Comparison of ENCODE assay signal across 10 cellular contexts in genomic region chrX:2693123-2693438, GRCh38. TPM values are rescaled to one million over a fixed set of nuclear protein-coding genes. Genes with fewer than 3 reads are reported as not detected.
DNase-seq lines count a peak whose midpoint lies in the region; TF ChIP-seq lines count a peak whose summit lies in the region.
"Had no signal": no experiment of that assay in that cellular context is flagged by ENCODE, and none has a peak within 500 bp of the region (broad histone marks: within the 10 kb centered on the region; RNA-seq: fewer than 3 reads in every experiment).

No MANE protein-coding gene starts in this region.

- peak overlapping the region; percentile 91 to 96 (median 96) for H3K4me3 Mint-ChIP-seq in IgD-negative memory B cell
- peak overlapping the region; percentile 94 for H3K4me3 Mint-ChIP-seq in nephron progenitor cell

- H3K27ac Mint-ChIP-seq in IgD-negative memory B cell (peak overlapping the region in 2 of 3 donors; percentile 79 to 82), nephron progenitor cell (peak overlapping the region; percentile 24)

- H3K4me1 Mint-ChIP-seq in IgD-negative memory B cell: peaks cover 35 to 56% (median 43%) of the 10 kb centered on the region in 3 donors
- peaks cover 70% of the 10 kb centered on the region for H3K4me1 Mint-ChIP-seq in nephron progenitor cell

- H3K4me3 ChIP-seq in AG10803 (ENCODE audit: low read length): peak overlapping the region; percentile 82

- H3K27me3 Mint-ChIP-seq in IgD-negative memory B cell (no peaks in the 10 kb centered on the region), nephron progenitor cell (ENCODE audit: low read depth, poor library complexity) (peaks cover 23% of the 10 kb centered on the region)

- H3K36me3 Mint-ChIP-seq in IgD-negative memory B cell (peaks cover 1% of the 10 kb centered on the region), nephron progenitor cell (ENCODE audit: low read depth) (peaks cover 16% of the 10 kb centered on the region)

- H3K9me3 Mint-ChIP-seq in IgD-negative memory B cell (peaks cover 0 to 2% (median 0%) of the 10 kb centered on the region in 3 donors), nephron progenitor cell (no peaks in the 10 kb centered on the region)

- TF ChIP-seq CTCF in AG10803 (conservative IDR thresholded peaks at IDR 0.05; ENCODE audit: low read length) (no peak), nephron progenitor cell (IDR thresholded peaks at IDR 0.05) (no peak)

- DNase-seq in AG10803 (ENCODE audit: low read depth) (no peak), nephron progenitor cell (no peak), NCI-H69 (lab: John Stamatoyannopoulos, UW) (no peak), NCI-H1436 (lab: John Stamatoyannopoulos, UW) (no peak)
- DNase-seq in central memory CD4-positive, alpha-beta T cell: peak; percentile 25
- DNase-seq in stimulated activated CD4-positive, alpha-beta T cell treated with anti-CD3 and anti-CD28 coated beads, Interleukin-1b, Interleukin-23, amount 100 ng/mL, for 48 hours: no peak
- no peak for DNase-seq in NK-92 treated with Interleukin-12 subunit alpha and Interleukin-12 subunit beta, amount 100 ng/mL, for 24 hours (lab: John Stamatoyannopoulos, UW)
- DNase-seq: GF-D8, KG1 had no signal

RNA-seq across cellular contexts. Expression of gene CD99, which starts 2.0 kb away (rescaled TPM):
- polyA plus RNA-seq in IgD-negative memory B cell: 278 TPM

RNA-seq across cellular contexts. Expression of gene XG, which starts 58.8 kb away (rescaled TPM):
- polyA plus RNA-seq in IgD-negative memory B cell: not detected
